15 cellular contexts compared by ENCODE assay signal in genomic region chr6:1622851-1623768, GRCh38. TPM values are rescaled to one million over a fixed set of nuclear protein-coding genes. Genes with fewer than 3 reads are reported as not detected.
DNase-seq lines count a peak whose midpoint lies in the region; ATAC-seq, FAIRE-seq and TF ChIP-seq lines count a peak whose summit lies in the region.
"Had no signal": no experiment of that assay in that cellular context is flagged by ENCODE, and none has a peak within 500 bp of the region (broad histone marks: within the 10 kb centered on the region; RNA-seq: fewer than 3 reads in every experiment).

No MANE protein-coding gene starts in this region.

- CTCF ChIA-PET in K562 (lab: Yijun Ruan, JAX; ENCODE audit: low intra/inter-chr PET ratio) = no interaction called here

- H2BK5ac ChIP-seq in mesendoderm (ENCODE audit: low read length) = no peak overlapping the region

- TF ChIP-seq CTCF in K562 (IDR thresholded peaks at IDR 0.05 in 2 of 3, conservative IDR thresholded peaks at IDR 0.05 in 1 of 3; ENCODE audit: insufficient read depth in 2 of 3, low read depth in 1 of 3, low read length in 3 of 3) = no peak
- TF ChIP-seq CTCF in suprapubic skin (IDR thresholded peaks at IDR 0.05) = no peak

- H3K4me3 Mint-ChIP-seq in activated naive CD4-positive, alpha-beta T cell treated with anti-CD3 and anti-CD28 coated beads, Interleukin-2, amount 50 U/mL, for 24 hours = peak overlapping the region; percentile 17
- H3K4me3 Mint-ChIP-seq: activated T-cell treated with anti-CD3 and anti-CD28 coated beads, Interleukin-2, amount 50 U/mL, for 4 hours had no signal

- H3K27ac Mint-ChIP-seq in activated naive CD4-positive, alpha-beta T cell treated with anti-CD3 and anti-CD28 coated beads, Interleukin-2, amount 50 U/mL, for 24 hours = no peak overlapping the region
- H3K27ac Mint-ChIP-seq: effector memory CD8-positive, alpha-beta T cell had no signal

- TF ChIP-seq POLR2A in K562 (conservative IDR thresholded peaks at IDR 0.05) = no peak
- no peak for TF ChIP-seq POLR2A in suprapubic skin (IDR thresholded peaks at IDR 0.05)

- H3K4ac ChIP-seq in mesendoderm (ENCODE audit: low read depth, low read length) = no peak overlapping the region

- H3K36me3 Mint-ChIP-seq in activated naive CD4-positive, alpha-beta T cell treated with anti-CD3 and anti-CD28 coated beads, Interleukin-2, amount 50 U/mL, for 24 hours = peaks cover 11% of the 10 kb centered on the region

- no peaks in the 10 kb centered on the region for H3K9me3 ChIP-seq in K562 (replicated peaks; ENCODE audit: control insufficient read depth, insufficient read depth, low read depth, low read length)
- H3K9me3 ChIP-seq in suprapubic skin = no peaks in the 10 kb centered on the region
- H3K9me3 ChIP-seq: neutrophil had no signal

- no peak for TF ChIP-seq RAD21 in K562 (CRISPR knock-in tag; conservative IDR thresholded peaks at IDR 0.05 in 1 of 2, IDR thresholded peaks at IDR 0.05 in 1 of 2)

- H3K27me3 Mint-ChIP-seq in activated naive CD4-positive, alpha-beta T cell treated with anti-CD3 and anti-CD28 coated beads, Interleukin-2, amount 50 U/mL, for 24 hours = peaks cover 42% of the 10 kb centered on the region

- H3K9me1 ChIP-seq in K562 (ENCODE audit: control insufficient read depth, insufficient read depth, low read length) = no peaks in the 10 kb centered on the region

- no peak overlapping the region for H2BK120ac ChIP-seq in mesendoderm (ENCODE audit: low read depth, low read length)

- no peaks in the 10 kb centered on the region for H3K79me1 ChIP-seq in mesendoderm (ENCODE audit: low read length)

- DNase-seq in activated naive CD4-positive, alpha-beta T cell treated with anti-CD3 and anti-CD28 coated beads, Interleukin-2, amount 50 U/mL, for 16 hours = no peak
- no peak for DNase-seq in K562 (ENCODE audit: extremely low read depth in 1 of 4, low spot score in 3 of 4)
- peak; percentile 73 for DNase-seq in mesendoderm
- peak in 1 of 2 donors; percentile 41 for DNase-seq in suprapubic skin (ENCODE audit: low spot score in 2 of 2)
- DNase-seq in NCI-H446 treated with DMSO at 0.1 percent for 48 hours (lab: John Stamatoyannopoulos, UW) = no peak
- DNase-seq in dermis blood vessel endothelial cell = no peak
- no peak for DNase-seq in pons (ENCODE audit: low spot score)
- DNase-seq: activated CD4-positive, CD25-positive, alpha-beta regulatory T cell treated with anti-CD3 and anti-CD28 coated beads, Interleukin-2, amount 50 U/mL, for 72 hours; activated T-cell treated with anti-CD3 and anti-CD28 coated beads, Interleukin-2, amount 50 U/mL, for 4 hours; effector memory CD8-positive, alpha-beta T cell; MV-4-11 had no signal

- intact Hi-C loops in K562 (cut with micrococcal nuclease) = no loop called here

- TF ChIP-seq EP300 in K562 (IDR thresholded peaks at IDR 0.05; ENCODE audit: low read length) (no peak), suprapubic skin (IDR thresholded peaks at IDR 0.05) (no peak)

- 2% methylated on average over 8 of the region's 8 CpGs for WGBS in K562 (ENCODE audit: insufficient coverage, low coverage, missing lambda C conversion rate)
- WGBS in mesendoderm (ENCODE audit: extremely low coverage, insufficient coverage, low lambda C conversion rate) = no CpG with 5 or more reads among the region's 8 CpGs
- 94% methylated on average over 7 of the region's 8 CpGs for WGBS in suprapubic skin

- H3K56ac ChIP-seq in mesendoderm (ENCODE audit: low read length) = no peak overlapping the region

- H3K18ac ChIP-seq in mesendoderm (ENCODE audit: low read length) = no peak overlapping the region

- H2AFZ ChIP-seq in K562 (ENCODE audit: low read depth, low read length) = no peak overlapping the region

- H3K36me3 ChIP-seq in K562 (ENCODE audit: control insufficient read depth, insufficient read depth, low read length) = no peaks in the 10 kb centered on the region
- H3K36me3 ChIP-seq in mesendoderm (ENCODE audit: control insufficient read depth, insufficient read depth, low read length) = no peaks in the 10 kb centered on the region
- no peaks in the 10 kb centered on the region for H3K36me3 ChIP-seq in suprapubic skin
- H3K36me3 ChIP-seq: neutrophil had no signal

- H3K9ac ChIP-seq in K562 (ENCODE audit: insufficient read depth in 1 of 2, low read depth in 2 of 2, low read length in 2 of 2) (no peak overlapping the region), mesendoderm (ENCODE audit: low read length) (no peak overlapping the region)

- no peaks in the 10 kb centered on the region for H3K79me2 ChIP-seq in K562 (ENCODE audit: control insufficient read depth, insufficient read depth, low read length)
- no peaks in the 10 kb centered on the region for H3K79me2 ChIP-seq in mesendoderm (ENCODE audit: control insufficient read depth, insufficient read depth, low read length)

- POLR2A ChIA-PET in K562 (lab: Yijun Ruan, JAX) = interaction anchor here (1.3 kb wide), 1 partner anchor 8 kb away, joined by 3 read pairs; no protein-coding TSS in a partner anchor

- H3K27ac ChIP-seq in K562 (ENCODE audit: extremely low read depth, low read depth, low read length) (no peak overlapping the region), mesendoderm (ENCODE audit: low read depth, low read length) (no peak overlapping the region), suprapubic skin (peak overlapping the region; percentile 66)
- H3K27ac ChIP-seq: neutrophil had no signal

- H2BK15ac ChIP-seq in mesendoderm (replicated peaks; ENCODE audit: low read depth) = no peak overlapping the region

- in situ Hi-C loops in K562 (cut with MboI) = no loop called here

- no TSS peak for BruUV-seq in K562 (replicated peaks; lab: Mats Ljungman, UMichigan)

- H3K27me3 ChIP-seq in K562 (ENCODE audit: control insufficient read depth in 2 of 2, insufficient read depth in 2 of 2, low read length in 2 of 2) (peaks cover 36 to 74% of the 10 kb centered on the region in 2 experiments), mesendoderm (ENCODE audit: insufficient read depth, low read length, poor library complexity) (peaks cover 76% of the 10 kb centered on the region), suprapubic skin (peaks cover 80% of the 10 kb centered on the region)

- no peak for ATAC-seq in K562
- ATAC-seq: effector memory CD8-positive, alpha-beta T cell had no signal

- H3K4me2 ChIP-seq in K562 (ENCODE audit: insufficient read depth, low read length) (no peak overlapping the region), mesendoderm (ENCODE audit: low read length) (no peak overlapping the region)

- no peaks in the 10 kb centered on the region for H3K9me3 Mint-ChIP-seq in activated naive CD4-positive, alpha-beta T cell treated with anti-CD3 and anti-CD28 coated beads, Interleukin-2, amount 50 U/mL, for 24 hours
- H3K9me3 Mint-ChIP-seq: activated T-cell treated with anti-CD3 and anti-CD28 coated beads, Interleukin-2, amount 50 U/mL, for 4 hours; effector memory CD8-positive, alpha-beta T cell had no signal

- no peak overlapping the region for H4K5ac ChIP-seq in mesendoderm (ENCODE audit: low read length)

- no peak overlapping the region for H4K8ac ChIP-seq in mesendoderm (ENCODE audit: low read depth, low read length)

- H3K4me3 ChIP-seq in K562 = no peak overlapping the region
- no peak overlapping the region for H3K4me3 ChIP-seq in mesendoderm (ENCODE audit: low read length)
- peak overlapping the region; percentile 73 for H3K4me3 ChIP-seq in suprapubic skin

- H3K4me1 ChIP-seq in K562 (replicated peaks in 1 of 2; ENCODE audit: control insufficient read depth in 2 of 2, insufficient read depth in 2 of 2, low read length in 2 of 2) (peaks cover 0 to 4% of the 10 kb centered on the region in 2 experiments; a peak in 1 of 5 replicates), mesendoderm (ENCODE audit: control insufficient read depth, low read depth, low read length) (peaks cover 7% of the 10 kb centered on the region), suprapubic skin (peaks cover 35% of the 10 kb centered on the region)

- H4K20me1 ChIP-seq in K562 (replicated peaks; ENCODE audit: control insufficient read depth, insufficient read depth, low read length) = no peaks in the 10 kb centered on the region; the same call in 1 of the 2 replicates

- H3K23ac ChIP-seq in mesendoderm (ENCODE audit: low read length) = no peak overlapping the region

- peaks cover 15% of the 10 kb centered on the region for H3K4me1 Mint-ChIP-seq in activated naive CD4-positive, alpha-beta T cell treated with anti-CD3 and anti-CD28 coated beads, Interleukin-2, amount 50 U/mL, for 24 hours

- FAIRE-seq in K562 (lab: Jason Lieb, UNC) = peak; percentile 32
- FAIRE-seq: keratinocyte, urothelium cell line had no signal

- H2AK5ac ChIP-seq in mesendoderm (ENCODE audit: low read length) = no peak overlapping the region

TF ChIP-seq in K562, 482 proteins besides CTCF, POLR2A, EP300 and RAD21 (continues in another document):
- TF ChIP-seq ZNF668 (CRISPR knock-in tag; IDR thresholded peaks at IDR 0.05) (no peak), ARID2 (IDR thresholded peaks at IDR 0.05) (no peak), BRF1 (IDR thresholded peaks at IDR 0.05; ENCODE audit: borderline replicate concordance, extremely low read depth, insufficient read length) (no peak), HCFC1 (IDR thresholded peaks at IDR 0.05; ENCODE audit: low read depth, low read length) (no peak), TEAD1 (CRISPR knock-in tag; IDR thresholded peaks at IDR 0.05) (no peak), ZNF785 (CRISPR knock-in tag; IDR thresholded peaks at IDR 0.05) (no peak), TAL1 (IDR thresholded peaks at IDR 0.05) (no peak), ZNF12 (CRISPR knock-in tag; IDR thresholded peaks at IDR 0.05) (no peak), FOXJ2 (tag; IDR thresholded peaks at IDR 0.05) (no peak)

RNA-seq across cellular contexts. Expression of gene FOXC1, which starts 13.4 kb away (rescaled TPM):
- not detected in 2 replicates for total RNA-seq in K562 (2011; cell fraction: chromatin; rRNA removed; ENCODE audit: low replicate concordance)
- total RNA-seq in K562 (2011; cell fraction: nucleolus; rRNA removed) = not detected in 2 replicates
- not detected in 2 replicates for total RNA-seq in K562 (2011; cell fraction: nucleoplasm; rRNA removed)
- total RNA-seq in K562 (2014; rRNA removed) (not detected in 2 replicates), K562 (2014; rRNA removed; fragmentation: Illumina TruSeq; extraction: Trizol) (not detected in 2 replicates), K562 (2015; rRNA removed; fragmentation: Illumina TruSeq; extraction: Trizol) (not detected in 2 replicates), K562 (2021) (0.07 TPM in 1 of 2 replicates, not detected in the other), suprapubic skin (10 to 100 TPM; 14.5 to 35.8 (median 21.4) TPM), dermis blood vessel endothelial cell (8.3 and 12.1 TPM in 2 replicates)
- polyA plus RNA-seq in K562 (2011; rRNA removed) (not detected in 2 replicates), K562 (2014; fragmentation: Illumina TruSeq; extraction: Trizol) (not detected in 2 replicates), K562 (2014; fragmentation: Nextera tagmentation; extraction: Ambion mirVana) (not detected), K562 (2014; rRNA removed) (not detected in 2 replicates)
- polyA plus RNA-seq in K562 (2011; cell fraction: cytosol; rRNA removed) = not detected in 2 replicates
- polyA plus RNA-seq in K562 (2011; cell fraction: nucleus; rRNA removed) = not detected in 2 replicates
- polyA plus RNA-seq in K562 (2012) = not detected in 2 replicates
- polyA minus RNA-seq in K562 (2011; rRNA and poly(A)+ RNA removed) = not detected in 2 replicates
- polyA minus RNA-seq in K562 (2011; cell fraction: cytosol; rRNA and poly(A)+ RNA removed) = 0.19 and 0.46 TPM in 2 replicates
- polyA minus RNA-seq in K562 (2011; cell fraction: nucleus; rRNA and poly(A)+ RNA removed) = under 0.01 TPM in 1 of 2 replicates, not detected in the other
- 1.1 TPM for polyA plus RNA-seq in mesendoderm (2013, experiment 1 of 2)
- 1.1 TPM for polyA plus RNA-seq in mesendoderm (2013, experiment 2 of 2)
